ENCODE assay signal across 18 cellular contexts in the genomic region with DNA sequence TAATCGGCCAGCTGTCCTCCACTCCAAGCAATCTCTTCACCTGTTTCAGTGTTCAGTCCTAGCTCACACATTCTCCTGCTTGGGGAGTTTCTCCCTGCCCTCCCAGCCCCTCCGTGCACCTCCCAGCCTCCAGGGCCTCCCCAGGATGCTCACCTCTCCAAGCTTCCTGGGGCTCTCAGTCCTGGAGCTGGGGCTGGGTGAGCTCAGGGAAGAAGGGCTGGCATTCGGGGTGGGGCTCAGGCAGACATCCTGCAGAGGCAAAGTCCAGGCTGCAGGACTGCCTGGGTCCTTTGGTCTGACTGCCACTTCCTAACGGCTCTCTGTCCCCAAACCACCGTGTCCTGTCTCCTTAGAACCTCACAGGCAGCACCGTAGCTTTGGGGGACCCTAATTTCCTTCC. TPM values are rescaled to one million over a fixed set of nuclear protein-coding genes. Genes with fewer than 3 reads are reported as not detected.
DNase-seq lines count a peak whose midpoint lies in the region; ATAC-seq and TF ChIP-seq lines count a peak whose summit lies in the region.
"Had no signal": no experiment of that assay in that cellular context is flagged by ENCODE, and none has a peak within 500 bp of the region (broad histone marks: within the 10 kb centered on the region; RNA-seq: fewer than 3 reads in every experiment).

No MANE protein-coding gene starts in this region.

- peak overlapping the region in 6 of 11 experiments; percentile 22 to 75 (median 58); a peak in 9 of 22 replicates for H3K9ac ChIP-seq in BLaER1 treated with 17β-estradiol and CSF1 and Interleukin-3, amounts not matched to agents 10 nM and 100 nM
- H3K9ac ChIP-seq in neural progenitor cell = no peak overlapping the region

- H3K4me2 ChIP-seq in BLaER1 treated with 17β-estradiol and CSF1 and Interleukin-3, amounts not matched to agents 10 nM and 100 nM = peak overlapping the region; percentile 58 to 97 (median 82)
- H3K4me2 ChIP-seq in hepatocyte (peak overlapping the region; percentile 78), neural progenitor cell (no peak overlapping the region)

- H3K4me3 ChIP-seq in BLaER1 treated with 17β-estradiol and CSF1 and Interleukin-3, amounts not matched to agents 10 nM and 100 nM = peak overlapping the region in 5 of 10 experiments; percentile 18 to 63 (median 42); a peak in 8 of 20 replicates
- H3K4me3 ChIP-seq in hepatocyte (no peak overlapping the region), neural progenitor cell (no peak overlapping the region)

- H3K27me3 ChIP-seq in BLaER1 treated with 17β-estradiol and CSF1 and Interleukin-3, amounts not matched to agents 10 nM and 100 nM = no peaks in the 10 kb centered on the region
- H3K27me3 ChIP-seq in hepatocyte (no peaks in the 10 kb centered on the region), neural progenitor cell (no peaks in the 10 kb centered on the region)

- 60% methylated on average over 6 of the region's 6 CpGs for WGBS in hepatocyte (ENCODE audit: low lambda C conversion rate, missing lambda C conversion rate)

- intact Hi-C loops in activated CD8-positive, alpha-beta T cell treated with anti-CD3 and anti-CD28 coated beads for 36 hours (cut with micrococcal nuclease) = no loop called here

- CTCF ChIA-PET in activated CD8-positive, alpha-beta T cell treated with anti-CD3 and anti-CD28 coated beads for 36 hours (lab: Charles Lee) = interaction anchor here (1.4 to 2.8 kb wide), 2 partner anchors 21 to 62 kb away, joined by 4 to 8 read pairs; partner anchors contain the start of gene TMEM238

- no peaks in the 10 kb centered on the region for H3F3A ChIP-seq in neural progenitor cell (ENCODE audit: low read depth)

- H3K4me1 ChIP-seq in BLaER1 treated with 17β-estradiol and CSF1 and Interleukin-3, amounts not matched to agents 10 nM and 100 nM = peaks cover 57 to 73% (median 65%) of the 10 kb centered on the region in 10 experiments
- H3K4me1 ChIP-seq in hepatocyte (ENCODE audit: insufficient read depth) (peaks cover 6% of the 10 kb centered on the region), neural progenitor cell (no peaks in the 10 kb centered on the region)

- H3K9me2 ChIP-seq in hepatocyte (replicated peaks; ENCODE audit: insufficient read depth) = no peaks in the 10 kb centered on the region

- peaks cover 0 to 16% (median 0%) of the 10 kb centered on the region in 11 experiments; a peak in 3 of 22 replicates for H4K20me1 ChIP-seq in BLaER1 treated with 17β-estradiol and CSF1 and Interleukin-3, amounts not matched to agents 10 nM and 100 nM
- H4K20me1 ChIP-seq in hepatocyte (ENCODE audit: insufficient read depth, poor library complexity, severe bottlenecking) (no peaks in the 10 kb centered on the region), neural progenitor cell (ENCODE audit: low read depth) (no peaks in the 10 kb centered on the region)

- POLR2A ChIA-PET in activated CD8-positive, alpha-beta T cell treated with anti-CD3 and anti-CD28 coated beads for 36 hours (lab: Charles Lee) = interaction anchor here (1.4 kb wide), 1 partner anchor 85 kb away, joined by 4 read pairs; the partner anchor contains the start of gene UBE2S

- H3K9me3 Mint-ChIP-seq in neural progenitor cell = no peaks in the 10 kb centered on the region
- H3K9me3 Mint-ChIP-seq in activated CD8-positive, alpha-beta T cell treated with anti-CD3 and anti-CD28 coated beads for 36 hours = no peaks in the 10 kb centered on the region
- H3K9me3 Mint-ChIP-seq: CD4-positive, alpha-beta T cell; H9; IgD-negative memory B cell had no signal

- H3K27ac ChIP-seq in BLaER1 treated with 17β-estradiol and CSF1 and Interleukin-3, amounts not matched to agents 10 nM and 100 nM = peak overlapping the region in 9 of 11 experiments; percentile 17 to 81 (median 31); a peak in 10 of 22 replicates
- H3K27ac ChIP-seq in hepatocyte (peak overlapping the region; percentile 75), neural progenitor cell (no peak overlapping the region)

- H3K27ac Mint-ChIP-seq in T-helper 17 cell (peak overlapping the region; percentile 84), neural progenitor cell (no peak overlapping the region)
- no peak overlapping the region for H3K27ac Mint-ChIP-seq in activated CD8-positive, alpha-beta T cell treated with anti-CD3 and anti-CD28 coated beads for 36 hours
- H3K27ac Mint-ChIP-seq: CD4-positive, alpha-beta T cell; IgD-negative memory B cell had no signal

- H2AFZ ChIP-seq in hepatocyte (no peak overlapping the region), neural progenitor cell (replicated peaks) (no peak overlapping the region)

- DNase-seq in T-helper 17 cell = no peak
- DNase-seq in hepatocyte (ENCODE audit: low spot score) = peak; percentile 59
- no peak for DNase-seq in neural progenitor cell (ENCODE audit: low spot score)
- no peak for DNase-seq in NK-92 (lab: John Stamatoyannopoulos, UW; ENCODE audit: unreplicated experiment)
- no peak for DNase-seq in stimulated activated CD4-positive, alpha-beta T cell treated with anti-CD3 and anti-CD28 coated beads, Interleukin-2, amount 100 ng/mL, for 24 hours
- DNase-seq in activated CD8-positive, alpha-beta T cell treated with anti-CD3 and anti-CD28 coated beads for 36 hours = no peak
- no peak for DNase-seq in DMS114 treated with DMSO at 0.1 percent for 48 hours (lab: John Stamatoyannopoulos, UW; ENCODE audit: unreplicated experiment)
- DNase-seq: ACHN; CD4-positive, alpha-beta T cell; DMS79; NCI-H1105 treated with DMSO at 0.1 percent for 48 hours; NCI-H187 treated with DMSO at 0.1 percent for 48 hours; NCI-H446; PC-3 had no signal

- no peaks in the 10 kb centered on the region for H3K79me2 ChIP-seq in hepatocyte
- no peaks in the 10 kb centered on the region for H3K79me2 ChIP-seq in neural progenitor cell (ENCODE audit: low read depth)

- H3K4me1 Mint-ChIP-seq in T-helper 17 cell (peaks cover 8% of the 10 kb centered on the region), neural progenitor cell (peaks cover 3% of the 10 kb centered on the region)
- no peaks in the 10 kb centered on the region for H3K4me1 Mint-ChIP-seq in activated CD8-positive, alpha-beta T cell treated with anti-CD3 and anti-CD28 coated beads for 36 hours (ENCODE audit: low read depth)

- H3K4me3 Mint-ChIP-seq in T-helper 17 cell = no peak overlapping the region
- peak overlapping the region; percentile 76 for H3K4me3 Mint-ChIP-seq in neural progenitor cell
- no peak overlapping the region for H3K4me3 Mint-ChIP-seq in activated CD8-positive, alpha-beta T cell treated with anti-CD3 and anti-CD28 coated beads for 36 hours
- H3K4me3 Mint-ChIP-seq: CD4-positive, alpha-beta T cell; H9; IgD-negative memory B cell had no signal

- peaks cover 0 to 32% (median 0%) of the 10 kb centered on the region in 11 experiments; a peak in 8 of 22 replicates for H3K36me3 ChIP-seq in BLaER1 treated with 17β-estradiol and CSF1 and Interleukin-3, amounts not matched to agents 10 nM and 100 nM
- H3K36me3 ChIP-seq in hepatocyte (replicated peaks; ENCODE audit: insufficient read depth, low read depth) (no peaks in the 10 kb centered on the region), neural progenitor cell (no peaks in the 10 kb centered on the region)

- H3K27me3 Mint-ChIP-seq in T-helper 17 cell (peaks cover 25% of the 10 kb centered on the region), neural progenitor cell (ENCODE audit: insufficient read depth, low read depth) (peaks cover 7% of the 10 kb centered on the region)
- H3K27me3 Mint-ChIP-seq in activated CD8-positive, alpha-beta T cell treated with anti-CD3 and anti-CD28 coated beads for 36 hours = peaks cover 5% of the 10 kb centered on the region

- no peak for ATAC-seq in T-helper 17 cell
- no peak for ATAC-seq in activated CD8-positive, alpha-beta T cell treated with anti-CD3 and anti-CD28 coated beads for 36 hours
- ATAC-seq: PC-3 had no signal

- TF ChIP-seq CTCF in hepatocyte (IDR thresholded peaks at IDR 0.05; ENCODE audit: poor library complexity) = no peak
- TF ChIP-seq CTCF in neural progenitor cell (IDR thresholded peaks at IDR 0.05) = no peak
- TF ChIP-seq CTCF in activated CD8-positive, alpha-beta T cell treated with anti-CD3 and anti-CD28 coated beads for 36 hours (IDR thresholded peaks at IDR 0.05) = no peak

- H3K36me3 Mint-ChIP-seq in T-helper 17 cell (ENCODE audit: low read depth) (no peaks in the 10 kb centered on the region), neural progenitor cell (no peaks in the 10 kb centered on the region)
- no peaks in the 10 kb centered on the region for H3K36me3 Mint-ChIP-seq in activated CD8-positive, alpha-beta T cell treated with anti-CD3 and anti-CD28 coated beads for 36 hours (ENCODE audit: low read depth)

- H3K9me3 ChIP-seq in BLaER1 treated with 17β-estradiol and CSF1 and Interleukin-3, amounts not matched to agents 10 nM and 100 nM (replicated peaks in 1 of 11) = peaks cover 0 to 10% (median 0%) of the 10 kb centered on the region in 11 experiments; a peak in 1 of 22 replicates
- H3K9me3 ChIP-seq in T-helper 17 cell (ENCODE audit: control insufficient read depth, low read length, poor library complexity, severe bottlenecking) (no peaks in the 10 kb centered on the region), hepatocyte (ENCODE audit: low read depth) (no peaks in the 10 kb centered on the region), neural progenitor cell (ENCODE audit: low read depth) (no peaks in the 10 kb centered on the region)

RNA-seq across cellular contexts. Expression of gene TMEM150B, which starts 2.6 kb away (rescaled TPM):
- total RNA-seq in T-helper 17 cell (under 1 TPM in 1 of 2 donors, not detected in 1; 0.75 TPM), hepatocyte (10.6 and 25.4 TPM in 2 replicates), neural progenitor cell (ENCODE audit: low replicate concordance) (0.62 TPM in 1 of 2 replicates, not detected in the other)
- polyA plus RNA-seq in hepatocyte = 8.1 and 9.2 TPM in 2 replicates
- not detected for total RNA-seq in activated CD8-positive, alpha-beta T cell treated with anti-CD3 and anti-CD28 coated beads for 36 hours
- total RNA-seq: CD4-positive, alpha-beta T cell; LHCN-M2; PC-3 had no signal
- polyA plus RNA-seq: IgD-negative memory B cell had no signal

RNA-seq across cellular contexts. Expression of gene KMT5C, which starts 17.2 kb away (rescaled TPM):
- total RNA-seq in T-helper 17 cell (100 to 1,000 TPM in 1 of 2 donors, 10 to 100 TPM in 1; 66.6 to 103 TPM), hepatocyte (13.6 and 22.8 TPM in 2 replicates), neural progenitor cell (ENCODE audit: low replicate concordance) (21.1 and 73.7 TPM in 2 replicates)
- polyA plus RNA-seq in hepatocyte = 23.6 and 38.0 TPM in 2 replicates
- total RNA-seq in activated CD8-positive, alpha-beta T cell treated with anti-CD3 and anti-CD28 coated beads for 36 hours = 10 to 100 TPM; 32.6 to 33.1 TPM

RNA-seq across cellular contexts. Expression of gene COX6B2, which starts 32.0 kb away (rescaled TPM):
- total RNA-seq in T-helper 17 cell (1 to 10 TPM in 1 of 2 donors, under 1 TPM in 1; 0.62 to 1.4 TPM), hepatocyte (0.20 and 0.50 TPM in 2 replicates), neural progenitor cell (ENCODE audit: low replicate concordance) (0.77 TPM in 1 of 2 replicates, not detected in the other)
- 4.5 and 7.8 TPM in 2 replicates for polyA plus RNA-seq in hepatocyte
- not detected for total RNA-seq in activated CD8-positive, alpha-beta T cell treated with anti-CD3 and anti-CD28 coated beads for 36 hours
- total RNA-seq: LHCN-M2 had no signal
- polyA plus RNA-seq: IgD-negative memory B cell had no signal

RNA-seq across cellular contexts. Expression of gene BRSK1, which starts 38.7 kb away (rescaled TPM):
- total RNA-seq in T-helper 17 cell = 1 to 10 TPM; 3.0 to 7.4 TPM
- total RNA-seq in hepatocyte = 3.3 and 13.2 TPM in 2 replicates
- polyA plus RNA-seq in hepatocyte = 2.4 and 2.7 TPM in 2 replicates
- total RNA-seq in neural progenitor cell (ENCODE audit: low replicate concordance) = 24.1 and 43.1 TPM in 2 replicates
- 1 to 10 TPM; 5.1 to 5.8 TPM for total RNA-seq in activated CD8-positive, alpha-beta T cell treated with anti-CD3 and anti-CD28 coated beads for 36 hours

RNA-seq across cellular contexts. Expression of gene GARIN5B, which starts 40.6 kb away (rescaled TPM):
- under 1 TPM in 1 of 2 donors, not detected in 1; 0.07 TPM for total RNA-seq in T-helper 17 cell
- not detected in 2 replicates for total RNA-seq in hepatocyte
- 0.18 TPM in 1 of 2 replicates, not detected in the other for polyA plus RNA-seq in hepatocyte
- total RNA-seq in neural progenitor cell (ENCODE audit: low replicate concordance) = 0.09 TPM in 1 of 2 replicates, not detected in the other
- total RNA-seq in activated CD8-positive, alpha-beta T cell treated with anti-CD3 and anti-CD28 coated beads for 36 hours = not detected
- total RNA-seq: LHCN-M2, PC-3 had no signal
- polyA plus RNA-seq: IgD-negative memory B cell had no signal
